19 cellular contexts compared by ENCODE assay signal in genomic region chr3:6568999-6569493, GRCh38.
DNase-seq lines count a peak whose midpoint lies in the region; ATAC-seq, FAIRE-seq and TF ChIP-seq lines count a peak whose summit lies in the region.
"Had no signal": no experiment of that assay in that cellular context is flagged by ENCODE, and none has a peak within 500 bp of the region (broad histone marks: within the 10 kb centered on the region; RNA-seq: fewer than 3 reads in every experiment).

No MANE protein-coding gene starts in this region.

- ATAC-seq in HepG2 (no peak), right lobe of liver (no peak), K562 (no peak)
- ATAC-seq: A549; CD8-positive, alpha-beta T cell had no signal

- no peaks in the 10 kb centered on the region for H3K4me1 Mint-ChIP-seq in activated CD4-positive, alpha-beta memory T cell treated with anti-CD3 and anti-CD28 coated beads, Interleukin-2, amount 10 ng/mL, durations not matched to agents 7 days and 5 days
- H3K4me1 Mint-ChIP-seq: B cell had no signal

- no peaks in the 10 kb centered on the region for H4K20me1 ChIP-seq in HepG2 (ENCODE audit: insufficient read depth, low read length)
- H4K20me1 ChIP-seq in K562 (replicated peaks; ENCODE audit: control insufficient read depth, insufficient read depth, low read length), result no peaks in the 10 kb centered on the region
- H4K20me1 ChIP-seq: BLaER1 treated with 17β-estradiol and CSF1 and Interleukin-3, amounts not matched to agents 10 nM and 100 nM had no signal

- DNase-seq in HepG2 (ENCODE audit: low spot score) (no peak), right lobe of liver (no peak), K562 (ENCODE audit: extremely low read depth in 1 of 4, low spot score in 3 of 4) (no peak), NCI-H69 (lab: John Stamatoyannopoulos, UW) (no peak)
- DNase-seq in activated CD4-positive, alpha-beta memory T cell treated with anti-CD3 and anti-CD28 coated beads, Interleukin-2, amount 10 ng/mL, durations not matched to agents 7 days and 5 days, result no peak
- DNase-seq: AML-193; Caco-2; Calu3; CD4-positive, alpha-beta T cell; CD8-positive, alpha-beta T cell; DMS79 treated with DMSO at 0.1 percent for 48 hours; GDM1 had no signal

- BruUV-seq in HepG2 (replicated peaks; lab: Mats Ljungman, UMichigan), result no TSS peak
- no TSS peak for BruUV-seq in K562 (replicated peaks; lab: Mats Ljungman, UMichigan)

- H3K4me1 ChIP-seq in HepG2 (ENCODE audit: insufficient read depth, low read length) (no peaks in the 10 kb centered on the region; the same call in 1 of the 2 replicates), right lobe of liver (no peaks in the 10 kb centered on the region), K562 (replicated peaks in 1 of 2; ENCODE audit: control insufficient read depth in 2 of 2, insufficient read depth in 2 of 2, low read length in 2 of 2) (no peaks in the 10 kb centered on the region)
- H3K4me1 ChIP-seq: A549, Caco-2 had no signal

- H3K27ac Mint-ChIP-seq in activated CD4-positive, alpha-beta memory T cell treated with anti-CD3 and anti-CD28 coated beads, Interleukin-2, amount 10 ng/mL, durations not matched to agents 7 days and 5 days, result no peak overlapping the region
- H3K27ac Mint-ChIP-seq: B cell; CD4-positive, alpha-beta T cell; CD8-positive, alpha-beta T cell had no signal

- H3K4me3 Mint-ChIP-seq in activated CD4-positive, alpha-beta memory T cell treated with anti-CD3 and anti-CD28 coated beads, Interleukin-2, amount 10 ng/mL, durations not matched to agents 7 days and 5 days, result no peak overlapping the region
- H3K4me3 Mint-ChIP-seq: B cell; CD4-positive, alpha-beta T cell; CD8-positive, alpha-beta T cell had no signal

- no peaks in the 10 kb centered on the region for H3K9me1 ChIP-seq in K562 (ENCODE audit: control insufficient read depth, insufficient read depth, low read length)

- H3K9me3 ChIP-seq in HepG2 (ENCODE audit: low read length), result peaks cover 68% of the 10 kb centered on the region
- H3K9me3 ChIP-seq in right lobe of liver, result no peaks in the 10 kb centered on the region
- H3K9me3 ChIP-seq in K562 (replicated peaks; ENCODE audit: control insufficient read depth, insufficient read depth, low read depth, low read length), result no peaks in the 10 kb centered on the region
- H3K9me3 ChIP-seq: A549; BLaER1 treated with 17β-estradiol and CSF1 and Interleukin-3, amounts not matched to agents 10 nM and 100 nM; Caco-2 had no signal

- no peak for TF ChIP-seq CTCF in HepG2 (CRISPR knock-in tag; IDR thresholded peaks at IDR 0.05)
- no peak for TF ChIP-seq CTCF in right lobe of liver (IDR thresholded peaks at IDR 0.05)
- TF ChIP-seq CTCF in K562 (IDR thresholded peaks at IDR 0.05 in 2 of 3, conservative IDR thresholded peaks at IDR 0.05 in 1 of 3; ENCODE audit: insufficient read depth in 2 of 3, low read depth in 1 of 3, low read length in 3 of 3), result no peak

- FAIRE-seq in HepG2 (lab: Jason Lieb, UNC), result no peak
- FAIRE-seq in K562 (lab: Jason Lieb, UNC), result peak; percentile 6
- FAIRE-seq: A549, D721Med, GM12891 had no signal

- H3K27me3 Mint-ChIP-seq in activated CD4-positive, alpha-beta memory T cell treated with anti-CD3 and anti-CD28 coated beads, Interleukin-2, amount 10 ng/mL, durations not matched to agents 7 days and 5 days, result no peaks in the 10 kb centered on the region
- H3K27me3 Mint-ChIP-seq: B cell; CD4-positive, alpha-beta T cell had no signal

- 26% methylated on average over 3 of the region's 3 CpGs for WGBS in HepG2 (ENCODE audit: low lambda C conversion rate)
- 71% methylated on average over 3 of the region's 3 CpGs for WGBS in right lobe of liver (ENCODE audit: insufficient coverage, low coverage, low lambda C conversion rate, missing lambda C conversion rate)
- 75% methylated on average over 3 of the region's 3 CpGs for WGBS in K562 (ENCODE audit: insufficient coverage, low coverage, missing lambda C conversion rate)

- TF ChIP-seq EP300 in HepG2 (IDR thresholded peaks at IDR 0.05; ENCODE audit: low read depth in 2 of 2, low read length in 2 of 2) (no peak), HepG2 (CRISPR knock-in tag; IDR thresholded peaks at IDR 0.05; ENCODE audit: borderline replicate concordance) (no peak), K562 (IDR thresholded peaks at IDR 0.05; ENCODE audit: low read length) (no peak)

- no peak overlapping the region for H3K9ac ChIP-seq in HepG2 (ENCODE audit: insufficient read depth, low read depth, low read length)
- no peak overlapping the region for H3K9ac ChIP-seq in K562 (ENCODE audit: insufficient read depth in 1 of 2, low read depth in 2 of 2, low read length in 2 of 2)
- H3K9ac ChIP-seq: BLaER1 treated with 17β-estradiol and CSF1 and Interleukin-3, amounts not matched to agents 10 nM and 100 nM had no signal

- TF ChIP-seq POLR2A in HepG2 (IDR thresholded peaks at IDR 0.05; ENCODE audit: insufficient read depth in 1 of 2, low read depth in 2 of 2, low read length in 2 of 2) (no peak), right lobe of liver (IDR thresholded peaks at IDR 0.05) (no peak), K562 (conservative IDR thresholded peaks at IDR 0.05) (no peak)

- H3K36me3 ChIP-seq in HepG2 (replicated peaks in 1 of 2; ENCODE audit: control insufficient read depth in 1 of 2, insufficient read depth in 2 of 2, low read length in 2 of 2) (no peaks in the 10 kb centered on the region), right lobe of liver (no peaks in the 10 kb centered on the region), K562 (ENCODE audit: control insufficient read depth, insufficient read depth, low read length) (peaks cover 33% of the 10 kb centered on the region; the same call in 2 of the 3 replicates)
- H3K36me3 ChIP-seq: BLaER1 treated with 17β-estradiol and CSF1 and Interleukin-3, amounts not matched to agents 10 nM and 100 nM had no signal

- H3K4me2 ChIP-seq in HepG2 (ENCODE audit: low read depth, low read length) (no peak overlapping the region), K562 (ENCODE audit: insufficient read depth, low read length) (no peak overlapping the region)
- H3K4me2 ChIP-seq: A549; BLaER1 treated with 17β-estradiol and CSF1 and Interleukin-3, amounts not matched to agents 10 nM and 100 nM had no signal

- in situ Hi-C loops in HepG2 (cut with HindIII; ENCODE audit: extremely low pct_ligation_motif_present, low pct_unique_long_range_greater_than_20kb) (no loop called here), K562 (cut with MboI) (no loop called here)

- intact Hi-C loops in HepG2 (cut with micrococcal nuclease; ENCODE audit: unreplicated experiment) (no loop called here), right lobe of liver (cut with DNase I) (no loop called here), K562 (cut with micrococcal nuclease) (no loop called here)

- POLR2A ChIA-PET in HepG2 (lab: Yijun Ruan, JAX), result no interaction called here
- POLR2A ChIA-PET in K562 (lab: Yijun Ruan, JAX), result interaction anchor here (0.8 to 1.3 kb wide), 3 partner anchors 10 to 44 kb away, joined by 3 to 4 read pairs (median 3); no protein-coding TSS in a partner anchor
- POLR2A ChIA-PET in activated CD4-positive, alpha-beta memory T cell treated with anti-CD3 and anti-CD28 coated beads, Interleukin-2, amount 10 ng/mL, durations not matched to agents 7 days and 5 days (lab: Charles Lee), result no interaction called here

- H3K4me3 ChIP-seq in HepG2 (replicated peaks in 1 of 3; ENCODE audit: insufficient read depth in 1 of 3, low read depth in 2 of 3, low read length in 3 of 3), result no peak overlapping the region
- H3K4me3 ChIP-seq in right lobe of liver, result no peak overlapping the region
- no peak overlapping the region for H3K4me3 ChIP-seq in K562
- H3K4me3 ChIP-seq: A549; BLaER1 treated with 17β-estradiol and CSF1 and Interleukin-3, amounts not matched to agents 10 nM and 100 nM had no signal

- CTCF ChIA-PET in HepG2 (lab: Yijun Ruan, JAX; ENCODE audit: low intra/inter-chr PET ratio, low total read pairs) (no interaction called here), K562 (lab: Yijun Ruan, JAX; ENCODE audit: low intra/inter-chr PET ratio) (no interaction called here)
- CTCF ChIA-PET in activated CD4-positive, alpha-beta memory T cell treated with anti-CD3 and anti-CD28 coated beads, Interleukin-2, amount 10 ng/mL, durations not matched to agents 7 days and 5 days (lab: Charles Lee), result no interaction called here

- TF ChIP-seq RAD21 in HepG2 (CRISPR knock-in tag; IDR thresholded peaks at IDR 0.05), result no peak
- no peak for TF ChIP-seq RAD21 in K562 (CRISPR knock-in tag; conservative IDR thresholded peaks at IDR 0.05 in 1 of 2, IDR thresholded peaks at IDR 0.05 in 1 of 2)

- H2AFZ ChIP-seq in HepG2 (ENCODE audit: low read length) (no peak overlapping the region), K562 (ENCODE audit: low read depth, low read length) (no peak overlapping the region)

- H3K27ac ChIP-seq in HepG2 (ENCODE audit: extremely low read length, insufficient read depth, low read length) (no peak overlapping the region), right lobe of liver (no peak overlapping the region), K562 (ENCODE audit: extremely low read depth, low read depth, low read length) (no peak overlapping the region)
- H3K27ac ChIP-seq: 22Rv1; A549; BLaER1 treated with 17β-estradiol and CSF1 and Interleukin-3, amounts not matched to agents 10 nM and 100 nM; C4-2B had no signal

- H3K79me2 ChIP-seq in HepG2 (ENCODE audit: insufficient read depth, low read length) (no peaks in the 10 kb centered on the region), K562 (ENCODE audit: control insufficient read depth, insufficient read depth, low read length) (peaks cover 67% of the 10 kb centered on the region)

- H3K36me3 Mint-ChIP-seq in activated CD4-positive, alpha-beta memory T cell treated with anti-CD3 and anti-CD28 coated beads, Interleukin-2, amount 10 ng/mL, durations not matched to agents 7 days and 5 days (ENCODE audit: low read depth), result no peaks in the 10 kb centered on the region
- H3K36me3 Mint-ChIP-seq: CD8-positive, alpha-beta T cell had no signal

- H3K9me3 Mint-ChIP-seq in activated CD4-positive, alpha-beta memory T cell treated with anti-CD3 and anti-CD28 coated beads, Interleukin-2, amount 10 ng/mL, durations not matched to agents 7 days and 5 days, result peaks cover 16% of the 10 kb centered on the region

- H3K27me3 ChIP-seq in HepG2 (ENCODE audit: control insufficient read depth in 1 of 2, insufficient read depth in 2 of 2, low read length in 2 of 2), result no peaks in the 10 kb centered on the region
- H3K27me3 ChIP-seq in right lobe of liver, result no peaks in the 10 kb centered on the region
- no peaks in the 10 kb centered on the region for H3K27me3 ChIP-seq in K562 (ENCODE audit: control insufficient read depth in 2 of 2, insufficient read depth in 2 of 2, low read length in 2 of 2)
- H3K27me3 ChIP-seq: BLaER1 treated with 17β-estradiol and CSF1 and Interleukin-3, amounts not matched to agents 10 nM and 100 nM had no signal

TF ChIP-seq in HepG2, 621 proteins besides CTCF, POLR2A, EP300 and RAD21:
- peak; percentile 91 for TF ChIP-seq ATF7 (IDR thresholded peaks at IDR 0.05)
- TF ChIP-seq ATF7 (CRISPR knock-in tag; IDR thresholded peaks at IDR 0.05), result no peak
- no peak for TF ChIP-seq ERF (CRISPR knock-in tag; IDR thresholded peaks at IDR 0.05)

TF ChIP-seq in K562, 482 proteins besides CTCF, POLR2A, EP300 and RAD21 (continues in another document):
- TF ChIP-seq ADNP (tag; IDR thresholded peaks at IDR 0.05) (0 out of 2 replicates have a peak, but pooled peaks have one; percentile 18), ZNF408 (CRISPR knock-in tag; IDR thresholded peaks at IDR 0.05; ENCODE audit: low read depth) (no peak), RBM25 (IDR thresholded peaks at IDR 0.05; ENCODE audit: low read depth, low read length, severe bottlenecking) (peak; percentile 81)

Comparison
In these comparisons a context has a peak if more than half of its experiments do, and no peak if none do; other contexts are left out.
1. Of the 241 proteins assayed by ChIP-seq in both HepG2 and K562: peak only in HepG2: none; only in K562: ADNP; in both: none; in neither: 238; mixed calls (peak in some experiments, not most) for 2.